In the genomic region with DNA sequence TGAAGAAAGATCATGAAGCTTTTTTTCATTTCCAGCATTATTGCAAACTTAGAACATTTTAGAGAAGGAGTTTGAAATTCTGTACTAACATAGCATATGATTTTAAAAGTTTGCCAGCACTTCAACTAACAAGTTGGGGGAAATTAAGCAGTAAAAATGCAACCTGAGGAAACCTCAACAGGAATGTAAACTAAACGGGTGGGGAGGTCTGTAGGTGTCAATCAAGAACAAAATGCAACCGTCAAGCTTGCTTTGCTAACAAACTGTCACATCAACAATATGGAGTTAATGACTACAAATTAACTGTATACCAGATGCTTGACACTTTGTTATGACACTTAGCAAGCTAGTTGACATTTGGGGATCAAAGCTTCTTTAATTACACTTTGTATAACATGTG, we compare ENCODE assay signal across 1 cellular context.
TF ChIP-seq lines count a peak whose summit lies in the region.

No MANE protein-coding gene starts in this region.

TF ChIP-seq in K562, 482 proteins besides CTCF, POLR2A, EP300 and RAD21 (continued from another document):
- no peak for TF ChIP-seq ZBTB40 (IDR thresholded peaks at IDR 0.05)
- no peak for TF ChIP-seq ZBTB40 (CRISPR knock-in tag; IDR thresholded peaks at IDR 0.05)
- no peak for TF ChIP-seq XRCC3 (IDR thresholded peaks at IDR 0.05)
- TF ChIP-seq CREM (IDR thresholded peaks at IDR 0.05; ENCODE audit: low read depth), result no peak
TF ChIP-seq in K562: peak in this region for 1.
